8 cellular contexts compared by ENCODE assay signal in the genomic region with DNA sequence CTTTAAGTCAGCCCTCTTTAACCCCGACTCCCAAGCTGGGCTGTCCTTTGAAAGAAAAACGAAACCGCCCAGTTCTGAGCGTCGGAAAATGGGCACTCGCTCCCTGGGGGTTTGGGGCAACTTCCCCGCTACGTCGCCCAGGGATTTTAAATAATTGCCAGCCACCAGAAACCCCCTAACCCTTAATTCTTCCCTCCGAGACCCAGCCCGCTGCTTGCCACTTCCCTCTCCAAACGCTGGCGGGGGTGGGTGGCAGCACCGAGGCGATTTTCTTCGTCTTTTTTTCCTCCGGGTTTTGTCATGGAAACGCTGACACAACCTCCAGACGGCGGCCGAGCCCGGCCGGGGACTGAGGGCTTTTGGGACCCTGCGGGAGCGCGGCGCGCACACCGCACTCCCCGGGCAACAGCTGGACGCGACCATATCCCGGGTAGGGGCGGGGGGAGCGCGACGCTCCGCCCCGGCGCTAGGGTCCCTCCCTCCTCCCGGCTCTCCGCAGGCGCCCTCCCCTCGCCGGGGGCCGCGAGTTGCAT. TPM values are rescaled to one million over a fixed set of nuclear protein-coding genes. Genes with fewer than 3 reads are reported as not detected.
A peak's percentile ranks its signal among the peaks of the same experiment; 100 is the strongest.
DNase-seq lines count a peak whose midpoint lies in the region.

A gene (plus strand): TSS at position 532 of the 533 bp plus-strand sequence.

- peaks cover 2% of the 10 kb centered on the region for H3K27me3 Mint-ChIP-seq in activated naive CD4-positive, alpha-beta T cell treated with anti-CD3 and anti-CD28 coated beads for 36 hours (ENCODE audit: low read depth)

- WGBS in neuronal stem cell (ENCODE audit: extremely low coverage in 2 of 2, insufficient read length in 2 of 2, insufficient replicate concordance in 1 of 2), 2 donors = no CpG with 5 or more reads among the region's 47 CpGs

- no peaks in the 10 kb centered on the region for H3K9me3 Mint-ChIP-seq in activated naive CD4-positive, alpha-beta T cell treated with anti-CD3 and anti-CD28 coated beads for 36 hours

- peak within 1 kb of the TSS; percentile 94 for H3K27ac Mint-ChIP-seq in activated naive CD4-positive, alpha-beta T cell treated with anti-CD3 and anti-CD28 coated beads for 36 hours

- peak within 1 kb of the TSS; percentile 90 for H3K14ac ChIP-seq in neuronal stem cell (ENCODE audit: low read length)

- H3K27ac ChIP-seq in SK-N-MC (no peak within 1 kb of the TSS), neuronal stem cell (replicated peaks; ENCODE audit: low read length) (peak within 1 kb of the TSS; percentile 90), substantia nigra (ENCODE audit: low read depth, low read length, poor library complexity, severe bottlenecking) (peak within 1 kb of the TSS; percentile 72)

- H3K4me3 Mint-ChIP-seq in activated naive CD4-positive, alpha-beta T cell treated with anti-CD3 and anti-CD28 coated beads for 36 hours = peak within 1 kb of the TSS; percentile 97

- peak within 1 kb of the TSS; percentile 97 for H3K18ac ChIP-seq in neuronal stem cell (ENCODE audit: low read length)

- H3K23ac ChIP-seq in neuronal stem cell (ENCODE audit: low read depth, low read length, poor library complexity) = peak within 1 kb of the TSS; percentile 95

- no peak within 1 kb of the TSS for H4K8ac ChIP-seq in neuronal stem cell (ENCODE audit: low read depth, low read length)

- H2BK120ac ChIP-seq in neuronal stem cell (ENCODE audit: low read depth, low read length) = peak within 1 kb of the TSS; percentile 48

- H3K4me1 Mint-ChIP-seq in activated naive CD4-positive, alpha-beta T cell treated with anti-CD3 and anti-CD28 coated beads for 36 hours (ENCODE audit: low read depth) = peaks cover 28% of the 10 kb centered on the region

- peak within 1 kb of the TSS; percentile 98 for H2AFZ ChIP-seq in neuronal stem cell (ENCODE audit: low read length)

- H3K27me3 ChIP-seq in neuronal stem cell (ENCODE audit: control insufficient read depth in 3 of 3, insufficient read depth in 3 of 3, low read depth in 1 of 3, low read length in 3 of 3) = peaks cover 0 to 22% (median 5%) of the 10 kb centered on the region in 3 experiments

- H3K4me3 ChIP-seq in SK-N-MC (peak within 1 kb of the TSS; percentile 98), neuronal stem cell (ENCODE audit: low read length in 2 of 2) (peak within 1 kb of the TSS; percentile 81 to 96)

- peaks cover 8% of the 10 kb centered on the region for H3K36me3 Mint-ChIP-seq in activated naive CD4-positive, alpha-beta T cell treated with anti-CD3 and anti-CD28 coated beads for 36 hours (ENCODE audit: low read depth)

- H3K4me2 ChIP-seq in neuronal stem cell (ENCODE audit: insufficient read depth, low read length, poor library complexity, severe bottlenecking) = peak within 1 kb of the TSS; percentile 94

- peak within 1 kb of the TSS; percentile 66 for H2AK5ac ChIP-seq in neuronal stem cell (ENCODE audit: low read depth, low read length)

- H3K9ac ChIP-seq in SK-N-MC (ENCODE audit: insufficient read length) (peak within 1 kb of the TSS; percentile 71), neuronal stem cell (ENCODE audit: low read depth, low read length, poor library complexity) (peak within 1 kb of the TSS; percentile 98)

- intact Hi-C loops in activated naive CD4-positive, alpha-beta T cell treated with anti-CD3 and anti-CD28 coated beads for 36 hours (cut with micrococcal nuclease) = loop anchor here (1.0 to 5.0 kb wide), 8 partner anchors 74 to 474 kb away; a partner anchor contains a TSS

- H3K79me1 ChIP-seq in neuronal stem cell (ENCODE audit: low read depth, low read length) = peaks cover 3% of the 10 kb centered on the region

- CTCF ChIA-PET in activated naive CD4-positive, alpha-beta T cell treated with anti-CD3 and anti-CD28 coated beads for 36 hours (lab: Charles Lee) = interaction anchor here (1.4 to 2.1 kb wide), 4 partner anchors 22 to 596 kb away, joined by 3 to 7 read pairs (median 4); no protein-coding TSS in a partner anchor

- DNase-seq in EH (ENCODE audit: low read depth) (peak; percentile 73), H4 (ENCODE audit: low spot score) (peak; percentile 70), M059J (ENCODE audit: low read depth) (peak; percentile 81), SK-N-MC (ENCODE audit: low read depth, low spot score) (no peak), germinal center (ENCODE audit: low spot score) (peak; percentile 89), neuronal stem cell (ENCODE audit: low spot score) (peak; percentile 92), substantia nigra (lab: John Stamatoyannopoulos, UW) (peak in 47 of 49 donors; percentile 17 to 88 (median 64))
- DNase-seq in activated naive CD4-positive, alpha-beta T cell treated with anti-CD3 and anti-CD28 coated beads for 36 hours = peak; percentile 86

- H2BK12ac ChIP-seq in neuronal stem cell (ENCODE audit: low read length) = no peak within 1 kb of the TSS

- peaks cover 9 to 14% of the 10 kb centered on the region in 2 donors for H3K4me1 ChIP-seq in neuronal stem cell (ENCODE audit: control insufficient read depth in 2 of 2, insufficient read depth in 1 of 2, low read depth in 1 of 2, low read length in 2 of 2)

- no peak within 1 kb of the TSS for H3K4ac ChIP-seq in neuronal stem cell (ENCODE audit: low read length)

- H2BK5ac ChIP-seq in neuronal stem cell (ENCODE audit: low read length) = peak within 1 kb of the TSS; percentile 67

- no peaks in the 10 kb centered on the region for H3K9me3 ChIP-seq in SK-N-MC (ENCODE audit: low read depth, low read length)
- no peaks in the 10 kb centered on the region for H3K9me3 ChIP-seq in neuronal stem cell (replicated peaks in 1 of 2; ENCODE audit: control insufficient read depth in 2 of 2, insufficient read depth in 1 of 2, low read depth in 1 of 2, low read length in 2 of 2)

- peak within 1 kb of the TSS; percentile 77 for H2BK15ac ChIP-seq in neuronal stem cell (ENCODE audit: low read length)

- no peak within 1 kb of the TSS for H4K91ac ChIP-seq in neuronal stem cell (ENCODE audit: low read depth, low read length, poor library complexity)

- no peaks in the 10 kb centered on the region for H3K36me3 ChIP-seq in SK-N-MC (ENCODE audit: insufficient read depth, low read length)
- H3K36me3 ChIP-seq in neuronal stem cell (replicated peaks in 1 of 2; ENCODE audit: control insufficient read depth in 2 of 2, insufficient read depth in 2 of 2, low read length in 2 of 2) = no peaks in the 10 kb centered on the region

RNA-seq across cellular contexts. Expression of the gene that starts here (rescaled TPM):
- 2.5 and 3.4 TPM in 2 replicates for total RNA-seq in H4 (2014; rRNA removed; shearing (Covaris generic))
- 11.1 and 19.6 TPM in 2 replicates for total RNA-seq in M059J (2014; rRNA removed; shearing (Covaris generic))
- 10 to 100 TPM; 39.3 to 45.3 TPM for total RNA-seq in activated naive CD4-positive, alpha-beta T cell treated with anti-CD3 and anti-CD28 coated beads for 36 hours
- 7.7 TPM for polyA plus RNA-seq in neuronal stem cell (2013, experiment 1 of 2)
- 7.7 TPM for polyA plus RNA-seq in neuronal stem cell (2013, experiment 2 of 2)
